Comparison of ENCODE assay signal across 8 cellular contexts in the genomic region with DNA sequence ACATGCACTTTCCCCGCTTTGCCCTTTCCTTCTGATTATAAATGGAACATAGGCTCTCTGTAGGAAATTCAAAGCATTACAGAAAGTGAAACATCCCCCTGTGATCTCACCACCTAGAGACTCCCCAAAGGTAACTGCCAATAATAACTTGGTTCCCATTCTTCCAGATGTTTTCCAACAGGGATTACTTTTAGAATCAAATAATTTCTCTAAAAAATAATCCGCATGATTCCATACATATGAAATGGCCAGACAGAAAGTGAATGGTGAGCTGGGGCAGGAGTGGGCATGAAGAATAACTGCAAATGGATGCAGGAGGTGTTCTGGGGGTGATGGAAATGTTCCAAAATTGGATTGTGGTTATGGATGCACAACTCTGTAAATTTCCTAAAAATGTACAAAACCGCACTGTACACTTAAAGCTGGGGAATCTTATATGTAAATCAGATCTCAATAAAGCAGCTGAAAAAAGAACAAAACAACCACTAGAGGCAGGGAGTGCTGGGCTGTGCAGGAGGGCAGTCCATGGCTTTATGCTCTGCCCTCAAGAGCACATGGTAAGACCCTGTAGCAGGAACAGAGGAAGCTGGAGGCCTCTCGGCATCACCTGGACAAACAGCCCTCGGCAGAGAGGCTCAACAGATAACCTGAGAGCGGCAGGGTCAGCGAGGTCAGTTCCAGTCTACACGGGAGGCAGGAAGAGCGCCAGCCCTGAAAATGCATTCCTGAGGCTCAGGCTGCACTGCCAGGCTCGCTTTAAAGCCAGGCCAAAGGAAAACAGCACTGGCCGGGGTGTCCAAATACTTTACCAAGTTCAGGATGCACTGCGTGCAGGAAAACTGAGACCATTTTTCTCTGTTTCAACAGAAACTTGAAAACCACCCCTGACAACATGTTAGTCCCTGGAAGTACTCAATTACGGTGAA. TPM values are rescaled to one million over a fixed set of nuclear protein-coding genes. Genes with fewer than 3 reads are reported as not detected.
DNase-seq lines count a peak whose midpoint lies in the region; ATAC-seq and TF ChIP-seq lines count a peak whose summit lies in the region.

No MANE protein-coding gene starts in this region.

- no peaks in the 10 kb centered on the region for H3K36me3 ChIP-seq in thoracic aorta

- no peaks in the 10 kb centered on the region for H3K27me3 Mint-ChIP-seq in natural killer cell (ENCODE audit: low read depth in 2 of 2)
- no peaks in the 10 kb centered on the region for H3K27me3 Mint-ChIP-seq in natural killer cell treated with Interleukin-12 subunit alpha and Interleukin-12 subunit beta and Interleukin-15 and Interleukin-18, amount 100 ng/mL, for 72 hours
- no peaks in the 10 kb centered on the region for H3K27me3 Mint-ChIP-seq in activated naive CD8-positive, alpha-beta T cell

- peak in 1 of 3 donors; percentile 56 for ATAC-seq in natural killer cell
- no peak for ATAC-seq in natural killer cell treated with Interleukin-12 subunit alpha and Interleukin-12 subunit beta and Interleukin-15 and Interleukin-18, amount 100 ng/mL, for 72 hours
- ATAC-seq in thoracic aorta (ENCODE audit: insufficient number of reproducible peaks, low FRiP score, low read depth) = no peak

- peaks cover 79 to 85% of the 10 kb centered on the region in 2 donors for H3K4me1 Mint-ChIP-seq in natural killer cell
- H3K4me1 Mint-ChIP-seq in natural killer cell treated with Interleukin-12 subunit alpha and Interleukin-12 subunit beta and Interleukin-15 and Interleukin-18, amount 100 ng/mL, for 72 hours (ENCODE audit: low read depth in 2 of 2) = peaks cover 63 to 64% of the 10 kb centered on the region in 2 donors
- peaks cover 92% of the 10 kb centered on the region for H3K4me1 Mint-ChIP-seq in activated naive CD8-positive, alpha-beta T cell (ENCODE audit: low read depth)

- no peaks in the 10 kb centered on the region for H3K36me3 Mint-ChIP-seq in natural killer cell
- H3K36me3 Mint-ChIP-seq in natural killer cell treated with Interleukin-12 subunit alpha and Interleukin-12 subunit beta and Interleukin-15 and Interleukin-18, amount 100 ng/mL, for 72 hours = no peaks in the 10 kb centered on the region
- H3K36me3 Mint-ChIP-seq in activated naive CD8-positive, alpha-beta T cell = peaks cover 9% of the 10 kb centered on the region

- peak overlapping the region; percentile 72 to 80 for H3K27ac ChIP-seq in thoracic aorta

- H3K4me3 Mint-ChIP-seq in natural killer cell = no peak overlapping the region
- H3K4me3 Mint-ChIP-seq in natural killer cell treated with Interleukin-12 subunit alpha and Interleukin-12 subunit beta and Interleukin-15 and Interleukin-18, amount 100 ng/mL, for 72 hours = no peak overlapping the region
- H3K4me3 Mint-ChIP-seq in activated naive CD8-positive, alpha-beta T cell = peak overlapping the region; percentile 65

- H3K9me3 Mint-ChIP-seq in natural killer cell = no peaks in the 10 kb centered on the region
- no peaks in the 10 kb centered on the region for H3K9me3 Mint-ChIP-seq in natural killer cell treated with Interleukin-12 subunit alpha and Interleukin-12 subunit beta and Interleukin-15 and Interleukin-18, amount 100 ng/mL, for 72 hours
- H3K9me3 Mint-ChIP-seq in activated naive CD8-positive, alpha-beta T cell (ENCODE audit: low read depth) = no peaks in the 10 kb centered on the region

- H3K27me3 ChIP-seq in thoracic aorta (replicated peaks; ENCODE audit: insufficient read depth) = no peaks in the 10 kb centered on the region

- TF ChIP-seq CTCF in natural killer cell (IDR thresholded peaks at IDR 0.05) (no peak), thoracic aorta (IDR thresholded peaks at IDR 0.05) (peak; percentile 32)

- peak overlapping the region; percentile 6 for H3K4me3 ChIP-seq in thoracic aorta

- intact Hi-C loops in natural killer cell (cut with micrococcal nuclease) = no loop called here

- DNase-seq in natural killer cell (no peak), islet precursor cell (peak; percentile 92), thoracic aorta (ENCODE audit: low spot score) (no peak), NCI-H128 (lab: John Stamatoyannopoulos, UW; ENCODE audit: unreplicated experiment) (no peak)
- no peak for DNase-seq in natural killer cell treated with Interleukin-12 subunit alpha and Interleukin-12 subunit beta and Interleukin-15 and Interleukin-18, amount 100 ng/mL, for 72 hours (ENCODE audit: low spot score)
- DNase-seq in activated CD4-positive, CD25-positive, alpha-beta regulatory T cell (lab: John Stamatoyannopoulos, UW) = no peak
- DNase-seq in activated T-cell treated with anti-CD3 and anti-CD28 coated beads, Interleukin-2, amount 50 U/mL, for 1 hour = no peak

- H3K4me1 ChIP-seq in thoracic aorta (ENCODE audit: control insufficient read depth in 1 of 2, low read depth in 2 of 2) = peaks cover 78 to 98% of the 10 kb centered on the region in 2 donors

- H3K27ac Mint-ChIP-seq in natural killer cell = peak overlapping the region; percentile 77 to 87
- H3K27ac Mint-ChIP-seq in natural killer cell treated with Interleukin-12 subunit alpha and Interleukin-12 subunit beta and Interleukin-15 and Interleukin-18, amount 100 ng/mL, for 72 hours = peak overlapping the region in 1 of 2 donors; percentile 76
- H3K27ac Mint-ChIP-seq in activated naive CD8-positive, alpha-beta T cell = peak overlapping the region; percentile 91

- no peaks in the 10 kb centered on the region for H3K9me3 ChIP-seq in thoracic aorta

RNA-seq across cellular contexts. Expression of gene CAPZB, which starts 39.7 kb away (rescaled TPM):
- 100 to 1,000 TPM; 369 to 393 (median 375) TPM for total RNA-seq in natural killer cell
- 100 to 1,000 TPM; 270 to 359 TPM for total RNA-seq in natural killer cell treated with Interleukin-12 subunit alpha and Interleukin-12 subunit beta and Interleukin-15 and Interleukin-18, amount 100 ng/mL, for 72 hours
- total RNA-seq in thoracic aorta = 100 to 1,000 TPM; 119 to 174 TPM
